Comparison of ENCODE assay signal across 1 cellular context in genomic region chr5:180784497-180785097, GRCh38.
TF ChIP-seq lines count a peak whose summit lies in the region.

No MANE protein-coding gene starts in this region.

TF ChIP-seq in HepG2, 621 proteins besides CTCF, POLR2A, EP300 and RAD21 (continued from another document and continues in another):
- no peak for TF ChIP-seq BCLAF1 (IDR thresholded peaks at IDR 0.05)
- TF ChIP-seq GATAD2A (CRISPR knock-in tag; IDR thresholded peaks at IDR 0.05), result 0 out of 2 replicates have a peak, but pooled peaks have one; percentile 12
- TF ChIP-seq XRCC5 (optimal IDR thresholded peaks at IDR 0.05; ENCODE audit: low read length), result peak; percentile 41
- no peak for TF ChIP-seq ZNF224 (CRISPR knock-in tag; IDR thresholded peaks at IDR 0.05)
- no peak for TF ChIP-seq ZNF646 (CRISPR knock-in tag; IDR thresholded peaks at IDR 0.05)
- TF ChIP-seq ZNF629 (CRISPR knock-in tag; conservative IDR thresholded peaks at IDR 0.05), result no peak
- TF ChIP-seq PPARG (CRISPR knock-in tag; conservative IDR thresholded peaks at IDR 0.05), result 0 out of 2 replicates have a peak, but pooled peaks have one; percentile 34
- TF ChIP-seq MAFK (conservative IDR thresholded peaks at IDR 0.05 in 1 of 2, IDR thresholded peaks at IDR 0.05 in 1 of 2; ENCODE audit: low read length in 2 of 2), result 0 out of 4 replicates have a peak, but pooled peaks of 1 of the 2 experiments have one; percentile 12
- TF ChIP-seq ZNF256 (CRISPR knock-in tag; conservative IDR thresholded peaks at IDR 0.05), result no peak
- peak; percentile 70 for TF ChIP-seq SMC3 (IDR thresholded peaks at IDR 0.05; ENCODE audit: low read length)
- 0 out of 2 replicates have a peak, but pooled peaks have one; percentile 11 for TF ChIP-seq MAFF (IDR thresholded peaks at IDR 0.05; ENCODE audit: low read depth, low read length)
- no peak for TF ChIP-seq GTF2F1 (IDR thresholded peaks at IDR 0.05; ENCODE audit: low read length)
- no peak for TF ChIP-seq STAT6 (CRISPR knock-in tag; IDR thresholded peaks at IDR 0.05; ENCODE audit: borderline replicate concordance)
- TF ChIP-seq NR3C1 (CRISPR knock-in tag; IDR thresholded peaks at IDR 0.05), result no peak
- TF ChIP-seq DMTF1 (CRISPR knock-in tag; IDR thresholded peaks at IDR 0.05), result no peak
- TF ChIP-seq STAG1 (CRISPR knock-in tag; IDR thresholded peaks at IDR 0.05), result peak; percentile 85
- no peak for TF ChIP-seq ZKSCAN8 (CRISPR knock-in tag; IDR thresholded peaks at IDR 0.05; ENCODE audit: borderline replicate concordance)
- no peak for TF ChIP-seq ZNF746 (CRISPR knock-in tag; IDR thresholded peaks at IDR 0.05)
- TF ChIP-seq, protein P1, sequence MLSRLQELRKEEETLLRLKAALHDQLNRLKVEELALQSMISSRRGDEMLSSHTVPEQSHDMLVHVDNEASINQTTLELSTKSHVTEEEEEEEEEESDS (CRISPR knock-in tag; IDR thresholded peaks at IDR 0.05; ENCODE audit: borderline replicate concordance), result no peak
- no peak for TF ChIP-seq ZNF101 (CRISPR knock-in tag; IDR thresholded peaks at IDR 0.05; ENCODE audit: borderline replicate concordance, low read depth)
- TF ChIP-seq KLF16 (CRISPR knock-in tag; IDR thresholded peaks at IDR 0.05), result 0 out of 4 replicates have a peak, but pooled peaks of 1 of the 2 experiments have one; percentile 39
- peak; percentile 52; the same call in 1 of the 2 replicates for TF ChIP-seq KDM2A (CRISPR knock-in tag; IDR thresholded peaks at IDR 0.05; ENCODE audit: borderline replicate concordance, low read depth)
- no peak for TF ChIP-seq RARA (CRISPR knock-in tag; IDR thresholded peaks at IDR 0.05)
- TF ChIP-seq WIZ (CRISPR knock-in tag; IDR thresholded peaks at IDR 0.05), result no peak
- TF ChIP-seq HOXA9 (CRISPR knock-in tag; IDR thresholded peaks at IDR 0.05; ENCODE audit: borderline replicate concordance), result no peak
- TF ChIP-seq ZFP1 (CRISPR knock-in tag; IDR thresholded peaks at IDR 0.05), result no peak
- TF ChIP-seq MIXL1 (CRISPR knock-in tag; IDR thresholded peaks at IDR 0.05), result 0 out of 2 replicates have a peak, but pooled peaks have one; percentile 14
- TF ChIP-seq HOXA7 (CRISPR knock-in tag; IDR thresholded peaks at IDR 0.05), result no peak
- no peak for TF ChIP-seq MATR3 (CRISPR knock-in tag; IDR thresholded peaks at IDR 0.05)
- TF ChIP-seq HNRNPLL (IDR thresholded peaks at IDR 0.05; ENCODE audit: low read depth, low read length, poor library complexity, severe bottlenecking), result no peak
- no peak for TF ChIP-seq KLF6 (CRISPR knock-in tag; IDR thresholded peaks at IDR 0.05)
- no peak for TF ChIP-seq MBD4 (IDR thresholded peaks at IDR 0.05; ENCODE audit: borderline replicate concordance, low read length)
- no peak for TF ChIP-seq SRY (CRISPR knock-in tag; IDR thresholded peaks at IDR 0.05)
- no peak for TF ChIP-seq SP5 (CRISPR knock-in tag; IDR thresholded peaks at IDR 0.05; ENCODE audit: borderline replicate concordance, low read depth)
- TF ChIP-seq ZBTB7A (CRISPR knock-in tag; IDR thresholded peaks at IDR 0.05), result no peak
- no peak for TF ChIP-seq XBP1 (CRISPR knock-in tag; IDR thresholded peaks at IDR 0.05)
- TF ChIP-seq ZNF597 (CRISPR knock-in tag; IDR thresholded peaks at IDR 0.05), result no peak
- TF ChIP-seq ELF4 (CRISPR knock-in tag; IDR thresholded peaks at IDR 0.05; ENCODE audit: borderline replicate concordance), result no peak
- no peak for TF ChIP-seq THYN1 (CRISPR knock-in tag; IDR thresholded peaks at IDR 0.05; ENCODE audit: borderline replicate concordance, low read depth)
- no peak for TF ChIP-seq ZNF883 (CRISPR knock-in tag; IDR thresholded peaks at IDR 0.05; ENCODE audit: not compliant biosample characterization)
- TF ChIP-seq, protein P2, sequence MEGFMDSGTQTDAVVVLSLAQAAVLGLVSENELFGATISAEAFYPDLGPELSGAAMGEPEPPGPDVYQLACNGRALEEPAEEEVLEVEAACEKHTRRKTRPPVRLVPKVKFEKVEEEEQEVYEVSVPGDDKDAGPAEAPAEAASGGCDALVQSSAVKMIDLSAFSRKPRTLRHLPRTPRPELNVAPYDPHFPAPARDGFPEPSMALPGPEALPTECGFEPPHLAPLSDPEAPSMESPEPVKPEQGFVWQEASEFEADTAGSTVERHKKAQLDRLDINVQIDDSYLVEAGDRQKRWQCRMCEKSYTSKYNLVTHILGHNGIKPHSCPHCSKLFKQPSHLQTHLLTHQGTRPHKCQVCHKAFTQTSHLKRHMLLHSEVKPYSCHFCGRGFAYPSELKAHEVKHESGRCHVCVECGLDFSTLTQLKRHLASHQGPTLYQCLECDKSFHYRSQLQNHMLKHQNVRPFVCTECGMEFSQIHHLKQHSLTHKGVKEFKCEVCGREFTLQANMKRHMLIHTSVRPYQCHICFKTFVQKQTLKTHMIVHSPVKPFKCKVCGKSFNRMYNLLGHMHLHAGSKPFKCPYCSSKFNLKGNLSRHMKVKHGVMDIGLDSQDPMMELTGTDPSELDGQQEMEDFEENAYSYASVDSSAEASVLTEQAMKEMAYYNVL (CRISPR knock-in tag; IDR thresholded peaks at IDR 0.05; ENCODE audit: borderline replicate concordance), result no peak
- TF ChIP-seq, protein P3, sequence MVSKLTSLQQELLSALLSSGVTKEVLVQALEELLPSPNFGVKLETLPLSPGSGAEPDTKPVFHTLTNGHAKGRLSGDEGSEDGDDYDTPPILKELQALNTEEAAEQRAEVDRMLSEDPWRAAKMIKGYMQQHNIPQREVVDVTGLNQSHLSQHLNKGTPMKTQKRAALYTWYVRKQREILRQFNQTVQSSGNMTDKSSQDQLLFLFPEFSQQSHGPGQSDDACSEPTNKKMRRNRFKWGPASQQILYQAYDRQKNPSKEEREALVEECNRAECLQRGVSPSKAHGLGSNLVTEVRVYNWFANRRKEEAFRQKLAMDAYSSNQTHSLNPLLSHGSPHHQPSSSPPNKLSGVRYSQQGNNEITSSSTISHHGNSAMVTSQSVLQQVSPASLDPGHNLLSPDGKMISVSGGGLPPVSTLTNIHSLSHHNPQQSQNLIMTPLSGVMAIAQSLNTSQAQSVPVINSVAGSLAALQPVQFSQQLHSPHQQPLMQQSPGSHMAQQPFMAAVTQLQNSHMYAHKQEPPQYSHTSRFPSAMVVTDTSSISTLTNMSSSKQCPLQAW (CRISPR knock-in tag; IDR thresholded peaks at IDR 0.05), result 0 out of 2 replicates have a peak, but pooled peaks have one; percentile 22
